ENCODE assay signal across 11 cellular contexts in genomic region chr20:44070139-44070900, GRCh38.
DNase-seq lines count a peak whose midpoint lies in the region; ATAC-seq and FAIRE-seq lines count a peak whose summit lies in the region.
"Had no signal": no experiment of that assay in that cellular context is flagged by ENCODE, and none has a peak within 500 bp of the region (broad histone marks: within the 10 kb centered on the region; RNA-seq: fewer than 3 reads in every experiment).

No MANE protein-coding gene starts in this region.

- peak overlapping the region; percentile 48 for H3K27ac ChIP-seq in caudate nucleus (ENCODE audit: low read depth, low read length)
- H3K27ac ChIP-seq: pancreas had no signal

- peak overlapping the region; percentile 94 for H3K27ac Mint-ChIP-seq in T-helper 17 cell

- peaks cover 30% of the 10 kb centered on the region for H3K4me1 Mint-ChIP-seq in T-helper 17 cell

- DNase-seq in GM18507 (ENCODE audit: extremely low spot score, insufficient read length, low read depth) (no peak), T-helper 17 cell (peak in 2 of 3 donors; percentile 29 to 37), caudate nucleus (lab: John Stamatoyannopoulos, UW) (peak in 23 of 61 donors; percentile 5 to 41 (median 18)), putamen (ENCODE audit: low spot score) (peak; percentile 31), NCI-H128 (lab: John Stamatoyannopoulos, UW; ENCODE audit: unreplicated experiment) (no peak), DMS153 treated with DMSO at 0.1 percent for 48 hours (lab: John Stamatoyannopoulos, UW; ENCODE audit: unreplicated experiment) (no peak), UCSD-AML1 (lab: John Stamatoyannopoulos, UW; ENCODE audit: unreplicated experiment) (no peak)
- DNase-seq: dermis blood vessel endothelial cell, DMS53, pancreas had no signal

- peak; percentile 79 for FAIRE-seq in GM18507 (lab: Jason Lieb, UNC)
- FAIRE-seq: pancreas had no signal

- H3K9me3 ChIP-seq in T-helper 17 cell (ENCODE audit: control insufficient read depth, low read length, poor library complexity, severe bottlenecking): no peaks in the 10 kb centered on the region
- H3K9me3 ChIP-seq: pancreas had no signal

- ATAC-seq in T-helper 17 cell: peak; percentile 75
- no peak for ATAC-seq in HG02623 (IDR thresholded peaks at IDR 0.05; ENCODE audit: unreplicated experiment)

- H3K36me3 Mint-ChIP-seq in T-helper 17 cell (ENCODE audit: low read depth): no peaks in the 10 kb centered on the region

- peaks cover 12% of the 10 kb centered on the region for H3K27me3 Mint-ChIP-seq in T-helper 17 cell

- H3K4me3 Mint-ChIP-seq in T-helper 17 cell: peak overlapping the region; percentile 90

Comparison
In these comparisons a context has a peak if more than half of its experiments do, and no peak if none do; other contexts are left out.
1. DNase-seq: peak in T-helper 17 cell (2 of 3) and putamen (single experiment); none in GM18507 (single experiment), NCI-H128 (single experiment), DMS153 treated with DMSO at 0.1 percent for 48 hours (single experiment) and UCSD-AML1 (single experiment).